In genomic region chr15:65940618-65940909, GRCh38 we compare ENCODE assay signal across 1 cellular context.
TF ChIP-seq lines count a peak whose summit lies in the region.

No MANE protein-coding gene starts in this region.

TF ChIP-seq in SK-N-SH treated with all-trans-retinoic acid at 6 μM for 48 hours, 23 proteins besides CTCF, POLR2A, EP300 and RAD21 (continued from another document):
- TF ChIP-seq CREB5 (CRISPR knock-in tag; IDR thresholded peaks at IDR 0.05; ENCODE audit: low read depth) = no peak
